In the genomic region with DNA sequence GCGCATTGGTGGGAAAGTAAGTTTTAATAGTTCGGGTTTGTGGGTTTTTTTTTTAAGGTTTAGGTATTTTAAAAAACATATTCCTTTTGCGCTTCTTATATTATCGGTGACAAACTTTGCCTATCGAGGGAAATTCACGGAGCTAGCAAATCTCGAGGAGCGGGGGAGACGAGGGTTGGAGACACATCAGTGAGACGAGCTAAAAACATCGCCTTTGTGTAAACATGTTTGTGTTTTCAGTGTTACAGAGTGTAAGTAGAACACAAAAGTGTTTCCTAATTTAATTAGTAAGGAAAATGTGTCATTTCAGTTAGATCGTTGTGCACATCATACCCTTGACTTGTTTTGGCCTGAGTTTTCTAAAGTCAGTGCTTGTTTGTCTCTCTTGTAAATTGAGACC, we compare ENCODE assay signal across 9 cellular contexts. TPM values are rescaled to one million over a fixed set of nuclear protein-coding genes. Genes with fewer than 3 reads are reported as not detected.
DNase-seq lines count a peak whose midpoint lies in the region; ATAC-seq and TF ChIP-seq lines count a peak whose summit lies in the region.
"Had no signal": no experiment of that assay in that cellular context is flagged by ENCODE, and none has a peak within 500 bp of the region (broad histone marks: within the 10 kb centered on the region; RNA-seq: fewer than 3 reads in every experiment).

No MANE protein-coding gene starts in this region.

- 6 to 14% methylated on average over 12 of the region's 12 CpGs for WGBS in body of pancreas, 2 donors
- no CpG with 5 or more reads among the region's 12 CpGs for WGBS in mesendoderm (ENCODE audit: extremely low coverage, insufficient coverage, low lambda C conversion rate)

- H3K4ac ChIP-seq in mesendoderm (ENCODE audit: low read depth, low read length) = no peak overlapping the region

- intact Hi-C loops in left ventricle myocardium superior (cut with micrococcal nuclease) (no loop called here), body of pancreas (cut with DNase I) (no loop called here), posterior cingulate gyrus (cut with DNase I) (loop anchor here (2.0 kb wide), 1 partner anchor 66 kb away; a partner anchor contains a TSS)

- H3K27me3 ChIP-seq in right atrium auricular region = no peaks in the 10 kb centered on the region
- H3K27me3 ChIP-seq in body of pancreas = no peaks in the 10 kb centered on the region
- no peaks in the 10 kb centered on the region for H3K27me3 ChIP-seq in mesendoderm (ENCODE audit: insufficient read depth, low read length, poor library complexity)

- peak overlapping the region; percentile 92 to 96 for H3K4me3 ChIP-seq in right atrium auricular region
- peak overlapping the region; percentile 78 to 85 for H3K4me3 ChIP-seq in body of pancreas
- peak overlapping the region; percentile 95 for H3K4me3 ChIP-seq in mesendoderm (ENCODE audit: low read length)

- no peak for TF ChIP-seq CTCF in right atrium auricular region (IDR thresholded peaks at IDR 0.05)
- TF ChIP-seq CTCF in body of pancreas (IDR thresholded peaks at IDR 0.05) = no peak

- peaks cover 29% of the 10 kb centered on the region for H3K36me3 ChIP-seq in right atrium auricular region
- peaks cover 14 to 18% of the 10 kb centered on the region in 2 donors for H3K36me3 ChIP-seq in body of pancreas (replicated peaks in 1 of 2; ENCODE audit: insufficient read depth in 1 of 2, low read depth in 2 of 2)
- peaks cover 4% of the 10 kb centered on the region for H3K36me3 ChIP-seq in mesendoderm (ENCODE audit: control insufficient read depth, insufficient read depth, low read length)

- no peak overlapping the region for H2AK5ac ChIP-seq in mesendoderm (ENCODE audit: low read length)

- H3K79me1 ChIP-seq in mesendoderm (ENCODE audit: low read length) = peaks cover 4% of the 10 kb centered on the region

- H4K8ac ChIP-seq in mesendoderm (ENCODE audit: low read depth, low read length) = no peak overlapping the region

- peaks cover 29% of the 10 kb centered on the region for H3K79me2 ChIP-seq in mesendoderm (ENCODE audit: control insufficient read depth, insufficient read depth, low read length)

- DNase-seq in right atrium auricular region (ENCODE audit: low spot score) (no peak), left ventricle myocardium superior (no peak), body of pancreas (no peak), mesendoderm (no peak), NCI-H1930 (lab: John Stamatoyannopoulos, UW) (no peak), NCI-H1417 treated with DMSO at 0.1 percent for 48 hours (lab: John Stamatoyannopoulos, UW) (no peak), posterior cingulate gyrus (no peak), AG08395 (ENCODE audit: low spot score) (no peak)
- DNase-seq: activated CD4-positive, alpha-beta T cell treated with anti-CD3 and anti-CD28 coated beads for 48 hours had no signal

- H3K56ac ChIP-seq in mesendoderm (ENCODE audit: low read length) = peak overlapping the region; percentile 98

- no peak overlapping the region for H3K23ac ChIP-seq in mesendoderm (ENCODE audit: low read length)

- no peak overlapping the region for H4K5ac ChIP-seq in mesendoderm (ENCODE audit: low read length)

- peaks cover 0 to 21% of the 10 kb centered on the region in 2 donors for H3K4me1 ChIP-seq in right atrium auricular region
- H3K4me1 ChIP-seq in body of pancreas = peaks cover 29% of the 10 kb centered on the region
- H3K4me1 ChIP-seq in mesendoderm (ENCODE audit: control insufficient read depth, low read depth, low read length) = peaks cover 3% of the 10 kb centered on the region

- H2BK15ac ChIP-seq in mesendoderm (replicated peaks; ENCODE audit: low read depth) = no peak overlapping the region

- peak overlapping the region; percentile 42 for H3K4me2 ChIP-seq in mesendoderm (ENCODE audit: low read length)

- no peak overlapping the region for H2BK5ac ChIP-seq in mesendoderm (ENCODE audit: low read length)

- peak overlapping the region; percentile 93 to 95 for H3K27ac ChIP-seq in right atrium auricular region
- peak overlapping the region in 3 of 4 donors; percentile 86 to 89 (median 86) for H3K27ac ChIP-seq in body of pancreas
- no peak overlapping the region for H3K27ac ChIP-seq in mesendoderm (ENCODE audit: low read depth, low read length)

- H3K18ac ChIP-seq in mesendoderm (ENCODE audit: low read length) = no peak overlapping the region

- peak overlapping the region; percentile 99 for H3K9ac ChIP-seq in mesendoderm (ENCODE audit: low read length)

- no peak overlapping the region for H2BK120ac ChIP-seq in mesendoderm (ENCODE audit: low read depth, low read length)

- TF ChIP-seq POLR2A in body of pancreas (IDR thresholded peaks at IDR 0.05) = no peak

- H3K9me3 ChIP-seq in right atrium auricular region = no peaks in the 10 kb centered on the region
- H3K9me3 ChIP-seq in body of pancreas = no peaks in the 10 kb centered on the region

- ATAC-seq in left ventricle myocardium superior = no peak
- no peak for ATAC-seq in body of pancreas

RNA-seq across cellular contexts. Expression of a gene that starts 0.9 kb away (rescaled TPM):
- total RNA-seq in right atrium auricular region = 100 to 1,000 TPM; 409 to 434 TPM
- 386 TPM for total RNA-seq in left ventricle myocardium superior
- 100 to 1,000 TPM; 147 to 346 TPM for total RNA-seq in body of pancreas
- 1,570 TPM for polyA plus RNA-seq in mesendoderm (2013, experiment 1 of 2)
- polyA plus RNA-seq in mesendoderm (2013, experiment 2 of 2) = 1,558 TPM

RNA-seq across cellular contexts. Expression of a gene that starts 50.6 kb away (rescaled TPM):
- total RNA-seq in right atrium auricular region (not detected), left ventricle myocardium superior (not detected), body of pancreas (not detected)
- 0.25 TPM for polyA plus RNA-seq in mesendoderm (2013, experiment 1 of 2)
- 0.21 TPM for polyA plus RNA-seq in mesendoderm (2013, experiment 2 of 2)
